8 cellular contexts compared by ENCODE assay signal in genomic region chr16:31033709-31034492, GRCh38. TPM values are rescaled to one million over a fixed set of nuclear protein-coding genes. Genes with fewer than 3 reads are reported as not detected.
DNase-seq lines count a peak whose midpoint lies in the region; ATAC-seq and TF ChIP-seq lines count a peak whose summit lies in the region.

No MANE protein-coding gene starts in this region.

- peak overlapping the region; percentile 88 for H3K4me2 ChIP-seq in fibroblast of lung (ENCODE audit: extremely low read depth, insufficient read depth, low read length)

- in situ Hi-C loops in KBM-7 (cut with MboI; ENCODE audit: low pct_unique_long_range_greater_than_20kb, low sequenced_read_pairs) = no loop called here

- DNase-seq in DMS 273 treated with DMSO at 0.1 percent for 48 hours (lab: John Stamatoyannopoulos, UW) = peak; percentile 60
- peak; percentile 76 for DNase-seq in KBM-7
- peak; percentile 95 to 97 (median 96) for DNase-seq in Peyer's patch
- DNase-seq in activated T-helper 1 cell treated with anti-CD3 and anti-CD28 coated beads, Interleukin-12 subunit alpha, Interleukin-12 subunit beta, Interleukin-2, Interleukin-4 antibody, amounts not matched to agents 30 ng/mL and 10 ng/mL and 1 ng/mL, durations not matched to agents 14 hours and 24 hours and 36 hours (ENCODE audit: low spot score) = peak; percentile 83
- DNase-seq in fibroblast of lung (ENCODE audit: low read depth in 2 of 2) = peak; percentile 63 to 78
- peak; percentile 76 to 91 (median 84) for DNase-seq in naive thymus-derived CD8-positive, alpha-beta T cell

- H3K27me3 ChIP-seq in Peyer's patch (no peaks in the 10 kb centered on the region), fibroblast of lung (ENCODE audit: control insufficient read depth, insufficient read depth, low read length) (no peaks in the 10 kb centered on the region)

- H3K9ac ChIP-seq in fibroblast of lung (ENCODE audit: insufficient read depth, low read length) = peak overlapping the region; percentile 85

- H3K79me2 ChIP-seq in fibroblast of lung (ENCODE audit: control insufficient read depth, insufficient read depth, low read length) = peaks cover 12% of the 10 kb centered on the region

- peak; percentile 48 for ATAC-seq in GM21528 (IDR thresholded peaks at IDR 0.05; ENCODE audit: low FRiP score, unreplicated experiment)
- peak; percentile 24 to 46 for ATAC-seq in naive thymus-derived CD8-positive, alpha-beta T cell
- ATAC-seq in stimulated activated memory B cell treated with anti-CD40 and anti-IgM and Interleukin-4, amounts not matched to agents 10 μg/mL and 1 μg/mL and 100 μg/mL, for 72 hours = peak; percentile 64

- peak overlapping the region; percentile 69 to 93 (median 92) for H3K4me3 ChIP-seq in Peyer's patch
- H3K4me3 ChIP-seq in fibroblast of lung (replicated peaks in 1 of 4; ENCODE audit: control extremely low read depth in 1 of 4, insufficient read depth in 1 of 4, low read depth in 3 of 4, low read length in 4 of 4) = peak overlapping the region; percentile 85 to 100 (median 100)

- peak; percentile 79 to 91 for TF ChIP-seq POLR2A in Peyer's patch (IDR thresholded peaks at IDR 0.05)

- H3K27me3 Mint-ChIP-seq in activated T-helper 1 cell treated with anti-CD3 and anti-CD28 coated beads, Interleukin-12 subunit alpha, Interleukin-12 subunit beta, Interleukin-2, Interleukin-4 antibody, amounts not matched to agents 30 ng/mL and 10 ng/mL and 1 ng/mL, durations not matched to agents 14 hours and 24 hours and 36 hours (ENCODE audit: insufficient read depth) = no peaks in the 10 kb centered on the region
- peaks cover 0 to 3% (median 0%) of the 10 kb centered on the region in 5 donors for H3K27me3 Mint-ChIP-seq in naive thymus-derived CD8-positive, alpha-beta T cell
- H3K27me3 Mint-ChIP-seq in stimulated activated memory B cell treated with anti-CD40 and anti-IgM and Interleukin-4, amounts not matched to agents 10 μg/mL and 1 μg/mL and 100 μg/mL, for 72 hours = no peaks in the 10 kb centered on the region

- no peaks in the 10 kb centered on the region for H3K9me3 Mint-ChIP-seq in activated T-helper 1 cell treated with anti-CD3 and anti-CD28 coated beads, Interleukin-12 subunit alpha, Interleukin-12 subunit beta, Interleukin-2, Interleukin-4 antibody, amounts not matched to agents 30 ng/mL and 10 ng/mL and 1 ng/mL, durations not matched to agents 14 hours and 24 hours and 36 hours
- no peaks in the 10 kb centered on the region for H3K9me3 Mint-ChIP-seq in naive thymus-derived CD8-positive, alpha-beta T cell
- H3K9me3 Mint-ChIP-seq in stimulated activated memory B cell treated with anti-CD40 and anti-IgM and Interleukin-4, amounts not matched to agents 10 μg/mL and 1 μg/mL and 100 μg/mL, for 72 hours = no peaks in the 10 kb centered on the region

- TF ChIP-seq CTCF in Peyer's patch (IDR thresholded peaks at IDR 0.05) = no peak
- no peak for TF ChIP-seq CTCF in fibroblast of lung (conservative IDR thresholded peaks at IDR 0.05 in 1 of 2, IDR thresholded peaks at IDR 0.05 in 1 of 2; ENCODE audit: low read depth in 1 of 2, low read length in 2 of 2)

- peak overlapping the region; percentile 95 for H3K4me3 Mint-ChIP-seq in activated T-helper 1 cell treated with anti-CD3 and anti-CD28 coated beads, Interleukin-12 subunit alpha, Interleukin-12 subunit beta, Interleukin-2, Interleukin-4 antibody, amounts not matched to agents 30 ng/mL and 10 ng/mL and 1 ng/mL, durations not matched to agents 14 hours and 24 hours and 36 hours
- H3K4me3 Mint-ChIP-seq in naive thymus-derived CD8-positive, alpha-beta T cell = peak overlapping the region; percentile 95 to 100 (median 98)
- peak overlapping the region; percentile 94 for H3K4me3 Mint-ChIP-seq in stimulated activated memory B cell treated with anti-CD40 and anti-IgM and Interleukin-4, amounts not matched to agents 10 μg/mL and 1 μg/mL and 100 μg/mL, for 72 hours

- POLR2A ChIA-PET in naive thymus-derived CD8-positive, alpha-beta T cell (lab: Charles Lee) = interaction anchor here (0.6 to 3.6 kb wide), 7 partner anchors 16 to 146 kb away, joined by 3 to 26 read pairs (median 4); partner anchors contain the start of genes FUS, KAT8, ZNF646 and ZNF668

- H3K4me1 ChIP-seq in Peyer's patch (peaks cover 0 to 21% (median 0%) of the 10 kb centered on the region in 4 donors), fibroblast of lung (ENCODE audit: control insufficient read depth, extremely low read depth, insufficient read depth, low read length) (peaks cover 2% of the 10 kb centered on the region)

- peaks cover 25% of the 10 kb centered on the region for H3K36me3 Mint-ChIP-seq in activated T-helper 1 cell treated with anti-CD3 and anti-CD28 coated beads, Interleukin-12 subunit alpha, Interleukin-12 subunit beta, Interleukin-2, Interleukin-4 antibody, amounts not matched to agents 30 ng/mL and 10 ng/mL and 1 ng/mL, durations not matched to agents 14 hours and 24 hours and 36 hours (ENCODE audit: low read depth)
- H3K36me3 Mint-ChIP-seq in naive thymus-derived CD8-positive, alpha-beta T cell = peaks cover 0 to 28% (median 3%) of the 10 kb centered on the region in 3 donors
- H3K36me3 Mint-ChIP-seq in stimulated activated memory B cell treated with anti-CD40 and anti-IgM and Interleukin-4, amounts not matched to agents 10 μg/mL and 1 μg/mL and 100 μg/mL, for 72 hours = peaks cover 28% of the 10 kb centered on the region

- H3K27ac Mint-ChIP-seq in activated T-helper 1 cell treated with anti-CD3 and anti-CD28 coated beads, Interleukin-12 subunit alpha, Interleukin-12 subunit beta, Interleukin-2, Interleukin-4 antibody, amounts not matched to agents 30 ng/mL and 10 ng/mL and 1 ng/mL, durations not matched to agents 14 hours and 24 hours and 36 hours = peak overlapping the region; percentile 92
- peak overlapping the region; percentile 93 to 100 (median 99) for H3K27ac Mint-ChIP-seq in naive thymus-derived CD8-positive, alpha-beta T cell
- H3K27ac Mint-ChIP-seq in stimulated activated memory B cell treated with anti-CD40 and anti-IgM and Interleukin-4, amounts not matched to agents 10 μg/mL and 1 μg/mL and 100 μg/mL, for 72 hours = peak overlapping the region; percentile 96

- H3K36me3 ChIP-seq in Peyer's patch = peaks cover 0 to 23% (median 0%) of the 10 kb centered on the region in 3 donors
- peaks cover 13% of the 10 kb centered on the region for H3K36me3 ChIP-seq in fibroblast of lung (ENCODE audit: control insufficient read depth, insufficient read depth, low read length)

- peak overlapping the region; percentile 75 for H2AFZ ChIP-seq in fibroblast of lung (ENCODE audit: low read length)

- peak overlapping the region; percentile 91 to 98 (median 96) for H3K27ac ChIP-seq in Peyer's patch
- H3K27ac ChIP-seq in fibroblast of lung (ENCODE audit: insufficient read depth, low read length) = peak overlapping the region; percentile 97

- H3K9me3 ChIP-seq in Peyer's patch (no peaks in the 10 kb centered on the region), fibroblast of lung (ENCODE audit: control insufficient read depth, insufficient read depth, low read depth, low read length) (no peaks in the 10 kb centered on the region)

- H4K20me1 ChIP-seq in fibroblast of lung (ENCODE audit: control insufficient read depth, extremely low read depth, insufficient read depth, low read length) = peaks cover 2% of the 10 kb centered on the region

- peaks cover 24% of the 10 kb centered on the region for H3K4me1 Mint-ChIP-seq in activated T-helper 1 cell treated with anti-CD3 and anti-CD28 coated beads, Interleukin-12 subunit alpha, Interleukin-12 subunit beta, Interleukin-2, Interleukin-4 antibody, amounts not matched to agents 30 ng/mL and 10 ng/mL and 1 ng/mL, durations not matched to agents 14 hours and 24 hours and 36 hours (ENCODE audit: low read depth)
- peaks cover 19 to 39% (median 34%) of the 10 kb centered on the region in 4 donors for H3K4me1 Mint-ChIP-seq in naive thymus-derived CD8-positive, alpha-beta T cell
- H3K4me1 Mint-ChIP-seq in stimulated activated memory B cell treated with anti-CD40 and anti-IgM and Interleukin-4, amounts not matched to agents 10 μg/mL and 1 μg/mL and 100 μg/mL, for 72 hours = peaks cover 51% of the 10 kb centered on the region

- intact Hi-C loops in activated T-helper 1 cell treated with anti-CD3 and anti-CD28 coated beads, Interleukin-12 subunit alpha, Interleukin-12 subunit beta, Interleukin-2, Interleukin-4 antibody, amounts not matched to agents 30 ng/mL and 10 ng/mL and 1 ng/mL, durations not matched to agents 14 hours and 24 hours and 36 hours (cut with micrococcal nuclease) = loop anchor here (1.0 to 2.0 kb wide), 14 partner anchors 37 to 835 kb away; partner anchors contain the start of genes ARMC5, KAT8, PHKG2 and SETD1A

RNA-seq across cellular contexts. Expression of gene STX4, which starts 0.5 kb away (rescaled TPM):
- total RNA-seq in Peyer's patch (100 to 1,000 TPM in 3 of 4 donors, 10 to 100 TPM in 1; 60.2 to 159 (median 101) TPM), fibroblast of lung (28.0 and 37.5 TPM in 2 replicates)
- 56.4 and 58.7 TPM in 2 replicates for total RNA-seq in activated T-helper 1 cell treated with anti-CD3 and anti-CD28 coated beads, Interleukin-12 subunit alpha, Interleukin-12 subunit beta, Interleukin-2, Interleukin-4 antibody, amounts not matched to agents 30 ng/mL and 10 ng/mL and 1 ng/mL, durations not matched to agents 14 hours and 24 hours and 36 hours
- polyA plus RNA-seq in fibroblast of lung = 42.8 and 53.9 TPM in 2 replicates
- polyA plus RNA-seq in fibroblast of lung (2012) = 55.8 and 78.3 TPM in 2 replicates
- 104 and 156 TPM in 2 replicates for polyA minus RNA-seq in fibroblast of lung (ENCODE audit: low replicate concordance)
- total RNA-seq in naive thymus-derived CD8-positive, alpha-beta T cell = 100 to 1,000 TPM in 1 of 2 experiments, 10 to 100 TPM in 1; 97.9 to 100 TPM
- polyA plus RNA-seq in naive thymus-derived CD8-positive, alpha-beta T cell = 10 to 100 TPM; 23.2 to 31.3 (median 23.7) TPM

RNA-seq across cellular contexts. Expression of gene STX1B, which starts 23.5 kb away (rescaled TPM):
- total RNA-seq in Peyer's patch (1 to 10 TPM in 2 of 4 donors, under 1 TPM in 1, not detected in 1; 0.18 to 1.3 (median 1.0) TPM), fibroblast of lung (1.3 and 2.1 TPM in 2 replicates)
- 0.34 and 0.49 TPM in 2 replicates for total RNA-seq in activated T-helper 1 cell treated with anti-CD3 and anti-CD28 coated beads, Interleukin-12 subunit alpha, Interleukin-12 subunit beta, Interleukin-2, Interleukin-4 antibody, amounts not matched to agents 30 ng/mL and 10 ng/mL and 1 ng/mL, durations not matched to agents 14 hours and 24 hours and 36 hours
- polyA plus RNA-seq in fibroblast of lung = 1.3 and 4.2 TPM in 2 replicates
- 1.4 and 4.5 TPM in 2 replicates for polyA plus RNA-seq in fibroblast of lung (2012)
- 8.1 and 15.3 TPM in 2 replicates for polyA minus RNA-seq in fibroblast of lung (ENCODE audit: low replicate concordance)
- 1 to 10 TPM; 2.9 to 3.9 TPM for total RNA-seq in naive thymus-derived CD8-positive, alpha-beta T cell
- polyA plus RNA-seq in naive thymus-derived CD8-positive, alpha-beta T cell = under 1 TPM in 2 of 3 donors, not detected in 1; 0.07 to 0.49 TPM

RNA-seq across cellular contexts. Expression of gene ZNF668, which starts 40.1 kb away (rescaled TPM):
- 10 to 100 TPM in 2 of 4 donors, 1 to 10 TPM in 2; 3.3 to 17.2 (median 11.4) TPM for total RNA-seq in Peyer's patch
- 14.9 and 15.1 TPM in 2 replicates for total RNA-seq in activated T-helper 1 cell treated with anti-CD3 and anti-CD28 coated beads, Interleukin-12 subunit alpha, Interleukin-12 subunit beta, Interleukin-2, Interleukin-4 antibody, amounts not matched to agents 30 ng/mL and 10 ng/mL and 1 ng/mL, durations not matched to agents 14 hours and 24 hours and 36 hours
- total RNA-seq in fibroblast of lung = 9.0 and 12.1 TPM in 2 replicates
- 8.1 and 13.8 TPM in 2 replicates for polyA plus RNA-seq in fibroblast of lung
- 12.2 and 19.1 TPM in 2 replicates for polyA plus RNA-seq in fibroblast of lung (2012)
- polyA minus RNA-seq in fibroblast of lung (ENCODE audit: low replicate concordance) = 7.0 and 13.7 TPM in 2 replicates
- total RNA-seq in naive thymus-derived CD8-positive, alpha-beta T cell = 10 to 100 TPM; 11.7 to 13.7 TPM
- 1 to 10 TPM; 4.2 to 9.1 (median 7.5) TPM for polyA plus RNA-seq in naive thymus-derived CD8-positive, alpha-beta T cell

RNA-seq across cellular contexts. Expression of gene ZNF646, which starts 40.3 kb away (rescaled TPM):
- 10 to 100 TPM; 11.6 to 42.1 (median 29.8) TPM for total RNA-seq in Peyer's patch
- 25.3 and 26.1 TPM in 2 replicates for total RNA-seq in activated T-helper 1 cell treated with anti-CD3 and anti-CD28 coated beads, Interleukin-12 subunit alpha, Interleukin-12 subunit beta, Interleukin-2, Interleukin-4 antibody, amounts not matched to agents 30 ng/mL and 10 ng/mL and 1 ng/mL, durations not matched to agents 14 hours and 24 hours and 36 hours
- 12.3 and 13.2 TPM in 2 replicates for total RNA-seq in fibroblast of lung
- polyA plus RNA-seq in fibroblast of lung = 2.6 and 2.7 TPM in 2 replicates
- polyA plus RNA-seq in fibroblast of lung (2012) = 5.9 and 7.2 TPM in 2 replicates
- polyA minus RNA-seq in fibroblast of lung (ENCODE audit: low replicate concordance) = 23.5 and 34.0 TPM in 2 replicates
- 10 to 100 TPM; 33.2 to 35.7 TPM for total RNA-seq in naive thymus-derived CD8-positive, alpha-beta T cell
- 1 to 10 TPM; 2.8 to 9.1 (median 4.0) TPM for polyA plus RNA-seq in naive thymus-derived CD8-positive, alpha-beta T cell

RNA-seq across cellular contexts. Expression of gene HSD3B7, which starts 48.9 kb away (rescaled TPM):
- 10 to 100 TPM; 38.8 to 59.1 (median 52.2) TPM for total RNA-seq in Peyer's patch
- 2.1 and 3.3 TPM in 2 replicates for total RNA-seq in activated T-helper 1 cell treated with anti-CD3 and anti-CD28 coated beads, Interleukin-12 subunit alpha, Interleukin-12 subunit beta, Interleukin-2, Interleukin-4 antibody, amounts not matched to agents 30 ng/mL and 10 ng/mL and 1 ng/mL, durations not matched to agents 14 hours and 24 hours and 36 hours
- 32.9 and 47.9 TPM in 2 replicates for total RNA-seq in fibroblast of lung
- 13.2 and 15.9 TPM in 2 replicates for polyA plus RNA-seq in fibroblast of lung
- 15.9 and 22.1 TPM in 2 replicates for polyA plus RNA-seq in fibroblast of lung (2012)
- polyA minus RNA-seq in fibroblast of lung (ENCODE audit: low replicate concordance) = 54.4 and 72.1 TPM in 2 replicates
- 1 to 10 TPM; 1.2 to 1.9 TPM for total RNA-seq in naive thymus-derived CD8-positive, alpha-beta T cell
- under 1 TPM in 2 of 3 donors, not detected in 1; 0.07 to 0.08 TPM for polyA plus RNA-seq in naive thymus-derived CD8-positive, alpha-beta T cell

Comparison
In these comparisons a context has a peak if more than half of its experiments do, and no peak if none do; other contexts are left out.
1. Peak in every context shown above with its lines: DNase-seq, ATAC-seq, H3K4me3 ChIP-seq and H3K27ac ChIP-seq.